ENCODE assay signal across 8 cellular contexts in the genomic region with DNA sequence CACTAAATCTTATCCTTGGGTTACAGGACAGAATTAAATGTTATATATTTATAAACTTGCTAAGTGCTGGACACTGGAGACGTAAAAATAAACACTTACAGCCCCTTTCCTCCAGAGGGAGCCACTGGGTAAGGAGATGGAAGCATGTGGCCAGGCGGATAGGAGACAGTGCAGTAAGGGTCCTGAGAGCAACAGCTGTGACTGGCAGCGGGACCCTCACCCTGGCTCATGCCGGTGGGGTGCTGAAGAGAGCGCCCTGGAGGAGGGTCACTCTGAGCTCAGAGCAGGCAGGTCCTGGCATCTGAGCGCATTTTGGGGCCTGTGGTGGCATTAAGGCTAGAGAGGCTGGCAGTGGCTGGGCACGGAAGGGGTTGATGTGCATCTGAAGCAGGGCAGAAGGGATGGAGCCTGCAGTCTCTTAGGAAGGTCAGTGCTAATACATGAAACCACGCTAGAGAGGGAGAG. TPM values are rescaled to one million over a fixed set of nuclear protein-coding genes. Genes with fewer than 3 reads are reported as not detected.
DNase-seq lines count a peak whose midpoint lies in the region; ATAC-seq and TF ChIP-seq lines count a peak whose summit lies in the region.

No MANE protein-coding gene starts in this region.

- H3K9me3 Mint-ChIP-seq in central memory CD8-positive, alpha-beta T cell: no peaks in the 10 kb centered on the region

- H3K4me3 ChIP-seq in PC-3 (ENCODE audit: low read length): no peak overlapping the region

- H3K4me3 Mint-ChIP-seq in central memory CD8-positive, alpha-beta T cell: peak overlapping the region; percentile 30

- H3K36me3 ChIP-seq in PC-3 (ENCODE audit: low read depth, low read length): peaks cover 74% of the 10 kb centered on the region

- H3K9me3 ChIP-seq in PC-3 (ENCODE audit: low read length): no peaks in the 10 kb centered on the region

- H3K36me3 Mint-ChIP-seq in central memory CD8-positive, alpha-beta T cell (ENCODE audit: insufficient read depth): peaks cover 78% of the 10 kb centered on the region

- POLR2A ChIA-PET in PC-3 (lab: Charles Lee; ENCODE audit: unreplicated experiment): no interaction called here

- peaks cover 1% of the 10 kb centered on the region; the same call in 1 of the 2 replicates for H3K4me1 ChIP-seq in PC-3 (ENCODE audit: insufficient read depth, low read length)

- H3K4me1 Mint-ChIP-seq in central memory CD8-positive, alpha-beta T cell: peaks cover 12% of the 10 kb centered on the region

- H4K20me1 ChIP-seq in PC-3 (ENCODE audit: low read length): peaks cover 12% of the 10 kb centered on the region; the same call in 1 of the 2 replicates

- intact Hi-C loops in PC-3 (cut with micrococcal nuclease): no loop called here

- CTCF ChIA-PET in PC-3 (lab: Charles Lee): no interaction called here

- no peak overlapping the region for H2AFZ ChIP-seq in PC-3 (ENCODE audit: low read length)

- peak overlapping the region; percentile 32 for H3K27ac Mint-ChIP-seq in central memory CD8-positive, alpha-beta T cell (ENCODE audit: low read depth)

- H3K27me3 Mint-ChIP-seq in central memory CD8-positive, alpha-beta T cell: no peaks in the 10 kb centered on the region

- H3K27ac ChIP-seq in PC-3 (ENCODE audit: low read length): no peak overlapping the region

- peak; percentile 65 for TF ChIP-seq CTCF in GM12874 (IDR thresholded peaks at IDR 0.05; ENCODE audit: insufficient read depth, low read depth, low read length)
- peak; percentile 57 for TF ChIP-seq CTCF in PC-3 (conservative IDR thresholded peaks at IDR 0.05; ENCODE audit: low read depth, low read length)

- peaks cover under 1% of the 10 kb centered on the region for H3F3A ChIP-seq in PC-3 (ENCODE audit: low read length, unreplicated experiment)

- no TSS peak for BruUV-seq in PC-3 (replicated peaks; lab: Mats Ljungman, UMichigan)

- no peak overlapping the region for H3K9ac ChIP-seq in PC-3 (ENCODE audit: low read length)

- no peak overlapping the region for H3K4me2 ChIP-seq in PC-3 (ENCODE audit: low read length)

- DNase-seq in CD1c-positive myeloid dendritic cell (ENCODE audit: extremely low spot score) (peak; percentile 42), PC-3 (peak; percentile 55), myocyte (ENCODE audit: low read depth) (peak; percentile 50), cerebellum (ENCODE audit: low spot score) (no peak), NCI-H1048 (lab: John Stamatoyannopoulos, UW) (no peak)
- DNase-seq in central memory CD8-positive, alpha-beta T cell (ENCODE audit: low spot score in 2 of 2): no peak

- ATAC-seq in PC-3 (peak; percentile 43; the same call in 1 of the 2 replicates), HG03280 (IDR thresholded peaks at IDR 0.05; ENCODE audit: unreplicated experiment) (no peak)
- ATAC-seq in central memory CD8-positive, alpha-beta T cell (replicated peaks; ENCODE audit: extremely low read depth, poor library complexity, severe bottlenecking): no peak

- H3K9me2 ChIP-seq in PC-3 (replicated peaks; ENCODE audit: low read length): no peaks in the 10 kb centered on the region

- H3K27me3 ChIP-seq in PC-3 (ENCODE audit: low read length): no peaks in the 10 kb centered on the region

- H3K79me2 ChIP-seq in PC-3 (ENCODE audit: low read length): no peaks in the 10 kb centered on the region

RNA-seq across cellular contexts. Expression of a gene that starts 16.0 kb away (rescaled TPM):
- total RNA-seq in PC-3 (2014; rRNA removed) (182 and 184 TPM in 2 replicates), myocyte (234 and 274 TPM in 2 replicates), cerebellum (70.1 TPM)
- polyA plus RNA-seq in myocyte (2012): 305 TPM

RNA-seq across cellular contexts. Expression of a gene that starts 55.4 kb away (rescaled TPM):
- total RNA-seq in PC-3 (2014; rRNA removed) (94.9 and 114 TPM in 2 replicates), myocyte (50.0 and 57.9 TPM in 2 replicates), cerebellum (30.8 TPM)
- 52.9 TPM for polyA plus RNA-seq in myocyte (2012)

Comparison
In these comparisons a context has a peak if more than half of its experiments do, and no peak if none do; other contexts are left out.
1. DNase-seq: peak in CD1c-positive myeloid dendritic cell (single experiment), PC-3 (single experiment) and myocyte (single experiment); none in central memory CD8-positive, alpha-beta T cell (0 of 2), cerebellum (single experiment) and NCI-H1048 (single experiment).